2 cellular contexts compared by ENCODE assay signal in the genomic region with DNA sequence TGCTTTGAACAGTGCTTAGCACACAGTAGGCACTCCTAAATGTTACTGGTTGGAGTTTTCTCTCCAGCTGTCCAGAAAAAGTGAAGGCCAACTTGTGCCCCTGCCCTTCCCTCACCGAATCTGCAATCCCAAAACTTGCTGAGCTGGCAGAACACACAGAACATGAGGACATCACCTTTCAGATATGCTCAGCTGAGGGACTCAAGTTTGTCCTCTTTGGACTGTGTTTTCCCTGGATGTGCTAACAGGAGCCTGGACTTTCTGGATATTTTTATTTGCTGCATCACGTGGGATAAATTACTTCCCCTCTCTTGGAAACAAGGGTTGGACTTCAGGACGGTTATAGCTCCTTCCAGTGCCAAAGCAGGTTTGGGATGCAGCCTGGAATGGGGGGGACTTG.
TF ChIP-seq lines count a peak whose summit lies in the region.

No MANE protein-coding gene starts in this region.

TF ChIP-seq in H1, 55 proteins besides CTCF, POLR2A, EP300 and RAD21:
- TF ChIP-seq, protein P1, sequence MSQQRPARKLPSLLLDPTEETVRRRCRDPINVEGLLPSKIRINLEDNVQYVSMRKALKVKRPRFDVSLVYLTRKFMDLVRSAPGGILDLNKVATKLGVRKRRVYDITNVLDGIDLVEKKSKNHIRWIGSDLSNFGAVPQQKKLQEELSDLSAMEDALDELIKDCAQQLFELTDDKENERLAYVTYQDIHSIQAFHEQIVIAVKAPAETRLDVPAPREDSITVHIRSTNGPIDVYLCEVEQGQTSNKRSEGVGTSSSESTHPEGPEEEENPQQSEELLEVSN (IDR thresholded peaks at IDR 0.05) = no peak
- TF ChIP-seq MAFK (IDR thresholded peaks at IDR 0.05; ENCODE audit: low read depth, low read length) = 0 out of 2 replicates have a peak, but pooled peaks have one; percentile 12

TF ChIP-seq in HepG2, 621 proteins besides CTCF, POLR2A, EP300 and RAD21:
- TF ChIP-seq MAFG (CRISPR knock-in tag; IDR thresholded peaks at IDR 0.05) = peak; percentile 47; the same call in 1 of the 2 replicates
- TF ChIP-seq MAFK (conservative IDR thresholded peaks at IDR 0.05 in 1 of 2, IDR thresholded peaks at IDR 0.05 in 1 of 2; ENCODE audit: low read length in 2 of 2) = peak; percentile 94
- TF ChIP-seq, protein P2, sequence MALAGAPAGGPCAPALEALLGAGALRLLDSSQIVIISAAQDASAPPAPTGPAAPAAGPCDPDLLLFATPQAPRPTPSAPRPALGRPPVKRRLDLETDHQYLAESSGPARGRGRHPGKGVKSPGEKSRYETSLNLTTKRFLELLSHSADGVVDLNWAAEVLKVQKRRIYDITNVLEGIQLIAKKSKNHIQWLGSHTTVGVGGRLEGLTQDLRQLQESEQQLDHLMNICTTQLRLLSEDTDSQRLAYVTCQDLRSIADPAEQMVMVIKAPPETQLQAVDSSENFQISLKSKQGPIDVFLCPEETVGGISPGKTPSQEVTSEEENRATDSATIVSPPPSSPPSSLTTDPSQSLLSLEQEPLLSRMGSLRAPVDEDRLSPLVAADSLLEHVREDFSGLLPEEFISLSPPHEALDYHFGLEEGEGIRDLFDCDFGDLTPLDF (CRISPR knock-in tag; IDR thresholded peaks at IDR 0.05) = no peak
- TF ChIP-seq MAFF (IDR thresholded peaks at IDR 0.05; ENCODE audit: low read depth, low read length) = peak; percentile 90
- no peak for TF ChIP-seq SAFB2 (CRISPR knock-in tag; IDR thresholded peaks at IDR 0.05; ENCODE audit: borderline replicate concordance, low read depth)
